In genomic region chr6:98027898-98028297, GRCh38 we compare ENCODE assay signal across 30 cellular contexts.
"Had no signal": no experiment of that assay in that cellular context is flagged by ENCODE, and none has a peak within 500 bp of the region (broad histone marks: within the 10 kb centered on the region; RNA-seq: fewer than 3 reads in every experiment).

No MANE protein-coding gene starts in this region.

- H3K4me1 ChIP-seq: pancreas, prostate gland, spleen, suprapubic skin, testis, tibial artery, transverse colon, upper lobe of right lung, uterus had no signal

- ATAC-seq: naive thymus-derived CD8-positive, alpha-beta T cell; natural killer cell treated with Interleukin-12 subunit alpha and Interleukin-12 subunit beta and Interleukin-15 and Interleukin-18, amount 100 ng/mL, for 72 hours; pancreas; right cardiac atrium; sciatic nerve; stimulated activated memory B cell treated with anti-CD40 and anti-IgM and Interleukin-4, amounts not matched to agents 10 μg/mL and 1 μg/mL and 100 μg/mL, for 72 hours; stimulated activated naive CD8-positive, alpha-beta T cell treated with anti-CD3 and anti-CD28 coated beads, Interleukin-15, amount 100 ng/mL, for 72 hours; stimulated activated naive CD8-positive, alpha-beta T cell treated with anti-CD3 and anti-CD28 coated beads, Interleukin-15, Interleukin-2, amounts not matched to agents 100 U/mL and 50 U/mL, for 24 hours; upper lobe of right lung had no signal

- H3K36me3 ChIP-seq: neutrophil, pancreas, prostate gland, spleen, suprapubic skin, tibial artery, transverse colon, upper lobe of right lung, uterus had no signal

- DNase-seq: naive thymus-derived CD8-positive, alpha-beta T cell; nephron progenitor cell; nucleus accumbens; pancreas; right cardiac atrium; spleen; stimulated activated CD4-positive, alpha-beta T cell treated with anti-CD3 and anti-CD28 coated beads, Interleukin-12 subunit alpha, Interleukin-12 subunit beta, amount 100 ng/mL, for 4 hours; stimulated activated CD4-positive, alpha-beta T cell treated with anti-CD3 and anti-CD28 coated beads, Interleukin-1b, Interleukin-23, amount 100 ng/mL, for 48 hours; stimulated activated CD4-positive, alpha-beta T cell treated with anti-CD3 and anti-CD28 coated beads, Interleukin-4, amount 100 ng/mL, for 1 hour; stimulated activated CD4-positive, alpha-beta T cell treated with anti-CD3 and anti-CD28 coated beads, Interleukin-4, amount 100 ng/mL, for 4 hours; stimulated activated CD8-positive, alpha-beta memory T cell treated with anti-CD3 and anti-CD28 coated beads, Interleukin-4, amount 100 ng/mL, for 48 hours; stimulated activated naive CD4-positive, alpha-beta T cell; stimulated activated naive CD8-positive, alpha-beta T cell treated with anti-CD3 and anti-CD28 coated beads, Interleukin-15, amount 100 ng/mL, for 72 hours; stimulated activated naive CD8-positive, alpha-beta T cell treated with anti-CD3 and anti-CD28 coated beads, Interleukin-15, Interleukin-2, amounts not matched to agents 100 U/mL and 50 U/mL, for 24 hours; substantia nigra; testis; tibial artery; transverse colon; upper lobe of right lung; uterus had no signal

- H3K4me3 Mint-ChIP-seq: naive thymus-derived CD8-positive, alpha-beta T cell; natural killer cell treated with Interleukin-12 subunit alpha and Interleukin-12 subunit beta and Interleukin-15 and Interleukin-18, amount 100 ng/mL, for 72 hours; nephron progenitor cell; neural crest cell; stimulated activated memory B cell treated with anti-CD40 and anti-IgM and Interleukin-4, amounts not matched to agents 10 μg/mL and 1 μg/mL and 100 μg/mL, for 72 hours; stimulated activated naive CD8-positive, alpha-beta T cell treated with anti-CD3 and anti-CD28 coated beads, Interleukin-15, amount 100 ng/mL, for 72 hours; type B pancreatic cell had no signal

- H3K27ac Mint-ChIP-seq: naive thymus-derived CD8-positive, alpha-beta T cell; natural killer cell treated with Interleukin-12 subunit alpha and Interleukin-12 subunit beta and Interleukin-15 and Interleukin-18, amount 100 ng/mL, for 72 hours; nephron progenitor cell; stimulated activated memory B cell treated with anti-CD40 and anti-IgM and Interleukin-4, amounts not matched to agents 10 μg/mL and 1 μg/mL and 100 μg/mL, for 72 hours; stimulated activated naive CD8-positive, alpha-beta T cell treated with anti-CD3 and anti-CD28 coated beads, Interleukin-15, amount 100 ng/mL, for 72 hours; type B pancreatic cell had no signal

- H3K36me3 Mint-ChIP-seq: naive thymus-derived CD8-positive, alpha-beta T cell; natural killer cell treated with Interleukin-12 subunit alpha and Interleukin-12 subunit beta and Interleukin-15 and Interleukin-18, amount 100 ng/mL, for 72 hours; stimulated activated memory B cell treated with anti-CD40 and anti-IgM and Interleukin-4, amounts not matched to agents 10 μg/mL and 1 μg/mL and 100 μg/mL, for 72 hours; type B pancreatic cell had no signal

- H3K9me3 ChIP-seq: neutrophil, pancreas, prostate gland, spleen, suprapubic skin, testis, tibial artery, transverse colon, upper lobe of right lung, uterus had no signal

- H3K4me1 Mint-ChIP-seq: naive thymus-derived CD8-positive, alpha-beta T cell; nephron progenitor cell; neural crest cell; stimulated activated memory B cell treated with anti-CD40 and anti-IgM and Interleukin-4, amounts not matched to agents 10 μg/mL and 1 μg/mL and 100 μg/mL, for 72 hours; stimulated activated naive CD8-positive, alpha-beta T cell treated with anti-CD3 and anti-CD28 coated beads, Interleukin-15, amount 100 ng/mL, for 72 hours had no signal

- H3K4me2 ChIP-seq: smooth muscle cell had no signal

- H3K27ac ChIP-seq: neutrophil, pancreas, prostate gland, skin epidermis, spleen, suprapubic skin, testis, tibial artery, transverse colon, upper lobe of right lung, uterus had no signal

- H3K27me3 ChIP-seq: neutrophil, spleen, suprapubic skin, testis, tibial artery, transverse colon, upper lobe of right lung, uterus had no signal

- H3K27me3 Mint-ChIP-seq: natural killer cell treated with Interleukin-12 subunit alpha and Interleukin-12 subunit beta and Interleukin-15 and Interleukin-18, amount 100 ng/mL, for 72 hours; stimulated activated memory B cell treated with anti-CD40 and anti-IgM and Interleukin-4, amounts not matched to agents 10 μg/mL and 1 μg/mL and 100 μg/mL, for 72 hours; stimulated activated naive CD8-positive, alpha-beta T cell treated with anti-CD3 and anti-CD28 coated beads, Interleukin-15, amount 100 ng/mL, for 72 hours; type B pancreatic cell had no signal

- FAIRE-seq: pancreas had no signal

- H3K9me3 Mint-ChIP-seq: nephron progenitor cell; stimulated activated naive CD8-positive, alpha-beta T cell treated with anti-CD3 and anti-CD28 coated beads, Interleukin-15, amount 100 ng/mL, for 72 hours; type B pancreatic cell had no signal

- H3K4me3 ChIP-seq: pancreas, prostate gland, skin epidermis, smooth muscle cell, spleen, suprapubic skin, testis, tibial artery, transverse colon, upper lobe of right lung, uterus had no signal
